In the genomic region with DNA sequence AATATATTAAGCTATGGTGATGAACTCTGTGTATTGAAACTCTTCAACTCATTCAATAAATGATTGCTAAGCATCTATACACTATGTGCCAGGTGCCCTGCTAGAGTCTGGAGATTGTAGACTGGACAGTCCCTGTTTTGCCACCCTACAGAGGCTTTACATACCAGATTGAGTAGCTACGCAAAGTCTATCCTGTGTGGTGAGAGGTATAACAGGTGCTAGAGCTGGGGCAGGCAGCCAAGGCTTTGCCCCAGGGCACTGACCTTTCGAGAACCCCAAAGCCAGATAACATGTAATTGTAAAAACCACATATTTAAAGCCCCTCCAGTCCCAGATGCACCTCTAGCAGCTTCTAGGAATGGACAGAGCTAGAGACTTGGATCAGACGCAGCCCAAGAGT, we compare ENCODE assay signal across 19 cellular contexts.
DNase-seq lines count a peak whose midpoint lies in the region; ATAC-seq and TF ChIP-seq lines count a peak whose summit lies in the region.
"Had no signal": no experiment of that assay in that cellular context is flagged by ENCODE, and none has a peak within 500 bp of the region (broad histone marks: within the 10 kb centered on the region; RNA-seq: fewer than 3 reads in every experiment).

No MANE protein-coding gene starts in this region.

- H3K9ac ChIP-seq in MM.1S (ENCODE audit: low read length) = no peak overlapping the region
- H3K9ac ChIP-seq: SK-N-SH had no signal

- no peak overlapping the region for H2AFZ ChIP-seq in MM.1S (ENCODE audit: low read length)

- no peak for TF ChIP-seq CTCF in MM.1S (IDR thresholded peaks at IDR 0.05; ENCODE audit: low read length)

- H3K27ac ChIP-seq in MM.1S (ENCODE audit: low read length) = no peak overlapping the region
- H3K27ac ChIP-seq: A549, C4-2B had no signal

- no peaks in the 10 kb centered on the region for H3K36me3 ChIP-seq in MM.1S (replicated peaks; ENCODE audit: insufficient read depth, low read length)

- no peaks in the 10 kb centered on the region for H3K9me2 ChIP-seq in MM.1S (replicated peaks; ENCODE audit: insufficient read depth, low read length)
- H3K9me2 ChIP-seq: SK-N-SH had no signal

- H3K27me3 ChIP-seq in MM.1S (replicated peaks; ENCODE audit: insufficient read depth, low read length) = no peaks in the 10 kb centered on the region

- no peak overlapping the region for H3K4me2 ChIP-seq in MM.1S (ENCODE audit: low read depth, low read length)
- H3K4me2 ChIP-seq: A549, SK-N-SH had no signal

- H3K79me2 ChIP-seq in MM.1S (ENCODE audit: low read length) = no peaks in the 10 kb centered on the region

- peak; percentile 57 for ATAC-seq in GM18508 (IDR thresholded peaks at IDR 0.05; ENCODE audit: insufficient read depth, unreplicated experiment)
- peak; percentile 13 for ATAC-seq in GM21360 (IDR thresholded peaks at IDR 0.05; ENCODE audit: unreplicated experiment)
- no peak for ATAC-seq in GM21515 (IDR thresholded peaks at IDR 0.05; ENCODE audit: unreplicated experiment)
- ATAC-seq: A549 had no signal

- H3K4me1 ChIP-seq in MM.1S (ENCODE audit: low read length) = no peaks in the 10 kb centered on the region
- H3K4me1 ChIP-seq: A549 had no signal

- no peak overlapping the region for H3K4me3 ChIP-seq in MM.1S (ENCODE audit: low read length)
- H3K4me3 ChIP-seq: A549 had no signal

- H3K9me3 ChIP-seq in MM.1S (replicated peaks; ENCODE audit: insufficient read depth, low read length) = no peaks in the 10 kb centered on the region
- H3K9me3 ChIP-seq: A549, SK-N-SH had no signal

- H3F3A ChIP-seq in MM.1S (ENCODE audit: insufficient read depth, low read length) = no peaks in the 10 kb centered on the region

- DNase-seq in NCI-H69 (lab: John Stamatoyannopoulos, UW) (peak; percentile 11), glomerular visceral epithelial cell (ENCODE audit: extremely low spot score) (peak; percentile 18), AG08396 (ENCODE audit: low spot score) (no peak), MM.1S (no peak), NCI-H1417 treated with DMSO at 0.1 percent for 48 hours (lab: John Stamatoyannopoulos, UW) (no peak)
- DNase-seq: H9; NCI-H1105; NCI-H1694; NCI-H2081 treated with DMSO at 0.1 percent for 48 hours; NCI-H446 treated with DMSO at 0.1 percent for 48 hours; NK-92 treated with Interleukin-12 subunit alpha and Interleukin-12 subunit beta, amount 100 ng/mL, for 24 hours; OCI-M1; SHP77; SK-N-SH had no signal

- no peaks in the 10 kb centered on the region for H4K20me1 ChIP-seq in MM.1S (ENCODE audit: insufficient read depth, low read length)

Comparison
In these comparisons a context has a peak if more than half of its experiments do, and no peak if none do; other contexts are left out.
1. DNase-seq: peak in NCI-H69 (single experiment) and glomerular visceral epithelial cell (single experiment); none in AG08396 (single experiment), MM.1S (single experiment) and NCI-H1417 treated with DMSO at 0.1 percent for 48 hours (single experiment).